In the genomic region with DNA sequence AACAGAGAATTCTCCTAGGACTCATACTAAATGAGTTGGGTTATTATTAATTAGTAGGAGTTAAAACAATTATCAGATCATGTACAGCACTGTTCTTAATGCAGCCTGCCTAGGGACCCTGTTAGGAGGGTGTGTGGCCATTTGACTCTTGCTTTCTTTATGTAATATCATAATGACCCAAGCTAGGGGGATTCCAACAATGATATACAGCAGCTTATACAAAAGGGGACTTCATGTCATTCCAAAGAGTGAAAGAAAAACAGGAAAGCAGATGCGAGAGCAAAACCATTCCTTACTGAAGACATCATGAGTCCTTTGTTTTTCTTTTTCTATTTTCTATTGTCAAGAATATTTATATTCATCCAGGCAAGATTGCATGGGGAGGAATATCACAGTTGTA, we compare ENCODE assay signal across 23 cellular contexts.
DNase-seq lines count a peak whose midpoint lies in the region; ATAC-seq and TF ChIP-seq lines count a peak whose summit lies in the region.
"Had no signal": no experiment of that assay in that cellular context is flagged by ENCODE, and none has a peak within 500 bp of the region (broad histone marks: within the 10 kb centered on the region; RNA-seq: fewer than 3 reads in every experiment).

No MANE protein-coding gene starts in this region.

- no peaks in the 10 kb centered on the region for H3K9me3 ChIP-seq in OCI-LY1 (ENCODE audit: low read length)
- no peaks in the 10 kb centered on the region for H3K9me3 ChIP-seq in osteoblast (ENCODE audit: low read depth, low read length)
- H3K9me3 ChIP-seq in heart right ventricle, result no peaks in the 10 kb centered on the region
- H3K9me3 ChIP-seq: Peyer's patch had no signal

- H4K20me1 ChIP-seq in OCI-LY1 (ENCODE audit: insufficient read depth, low read length), result no peaks in the 10 kb centered on the region
- H4K20me1 ChIP-seq in osteoblast (ENCODE audit: insufficient read depth, low read length), result no peaks in the 10 kb centered on the region

- H3K4me2 ChIP-seq in OCI-LY1 (ENCODE audit: low read length), result peak overlapping the region; percentile 26
- H3K4me2 ChIP-seq in osteoblast (ENCODE audit: insufficient read depth, low read length), result no peak overlapping the region

- in situ Hi-C loops in brain microvascular endothelial cell (cut with HindIII; ENCODE audit: low pct_ligation_motif_present, low sequenced_read_pairs), result no loop called here

- H3K4me1 ChIP-seq in OCI-LY1 (ENCODE audit: insufficient read depth, low read length, severe bottlenecking), result peaks cover 60% of the 10 kb centered on the region
- H3K4me1 ChIP-seq in osteoblast (ENCODE audit: insufficient read depth, low read length), result peaks cover 8% of the 10 kb centered on the region
- peaks cover 0 to 5% (median 0%) of the 10 kb centered on the region in 9 donors for H3K4me1 ChIP-seq in heart right ventricle
- H3K4me1 ChIP-seq: Peyer's patch had no signal

- H3K36me3 ChIP-seq in OCI-LY1 (ENCODE audit: insufficient read depth, low read length) (no peaks in the 10 kb centered on the region), brain microvascular endothelial cell (replicated peaks) (no peaks in the 10 kb centered on the region), osteoblast (ENCODE audit: insufficient read depth, low read length) (no peaks in the 10 kb centered on the region), heart right ventricle (no peaks in the 10 kb centered on the region)
- H3K36me3 ChIP-seq: Peyer's patch had no signal

- no peak overlapping the region for H2AFZ ChIP-seq in OCI-LY1 (ENCODE audit: low read length)
- peak overlapping the region; percentile 50 for H2AFZ ChIP-seq in osteoblast (ENCODE audit: low read length)
- H2AFZ ChIP-seq: GM23248 had no signal

- H3K4me3 ChIP-seq in OCI-LY1 (ENCODE audit: low read depth, low read length, poor library complexity, severe bottlenecking) (no peak overlapping the region), brain microvascular endothelial cell (ENCODE audit: low read depth, low read length) (no peak overlapping the region), fibroblast of the aortic adventitia (ENCODE audit: low read depth, low read length) (no peak overlapping the region), osteoblast (ENCODE audit: insufficient read depth, low read length) (no peak overlapping the region), heart right ventricle (no peak overlapping the region)
- H3K4me3 ChIP-seq: GM23248, K562, Peyer's patch, SK-N-MC had no signal

- DNase-seq in brain microvascular endothelial cell (peak; percentile 22), fibroblast of the aortic adventitia (ENCODE audit: low read depth) (peak; percentile 4), osteoblast (ENCODE audit: insufficient read length, low spot score, missing footprints) (peak; percentile 45), NCI-H226 (no peak), medulla oblongata (ENCODE audit: extremely low spot score) (no peak), heart right ventricle (no peak)
- DNase-seq: Calu3, DMS79 treated with DMSO at 0.1 percent for 48 hours, GF-D8, GM23248, H9, Kasumi-1, NCI-H1092 treated with DMSO at 0.1 percent for 48 hours, NCI-H1436, NCI-H187, NCI-H2171 treated with DMSO at 0.1 percent for 48 hours, NCI-H524 treated with DMSO at 0.1 percent for 48 hours, OCI-M1, Peyer's patch, SHP77 treated with DMSO at 0.1 percent for 48 hours had no signal

- H3F3A ChIP-seq in OCI-LY1 (ENCODE audit: insufficient read depth, low read length), result no peaks in the 10 kb centered on the region; the same call in 1 of the 2 replicates

- H3K27ac ChIP-seq in OCI-LY1 (ENCODE audit: low read depth, low read length, poor library complexity, severe bottlenecking), result peak overlapping the region; percentile 69
- H3K27ac ChIP-seq in brain microvascular endothelial cell, result no peak overlapping the region
- no peak overlapping the region for H3K27ac ChIP-seq in osteoblast (ENCODE audit: low read depth, low read length)
- no peak overlapping the region for H3K27ac ChIP-seq in heart right ventricle
- H3K27ac ChIP-seq: GM23248, Peyer's patch, SK-N-MC had no signal

- ATAC-seq in heart right ventricle, result no peak
- ATAC-seq: K562 had no signal

- no peaks in the 10 kb centered on the region for H3K9me2 ChIP-seq in OCI-LY1 (ENCODE audit: low read depth, low read length)

- H3K27me3 ChIP-seq in OCI-LY1 (ENCODE audit: insufficient read depth, low read length) (no peaks in the 10 kb centered on the region), brain microvascular endothelial cell (replicated peaks) (no peaks in the 10 kb centered on the region), osteoblast (ENCODE audit: insufficient read depth, low read length) (no peaks in the 10 kb centered on the region), heart right ventricle (no peaks in the 10 kb centered on the region)
- H3K27me3 ChIP-seq: Peyer's patch had no signal

- intact Hi-C loops in heart right ventricle (cut with DNase I), result no loop called here

- H3K9ac ChIP-seq in OCI-LY1 (ENCODE audit: low read length), result 0 out of 2 replicates have a peak overlapping the region, but pooled peaks have one; percentile 13
- H3K9ac ChIP-seq: GM23248 had no signal

- TF ChIP-seq CTCF in OCI-LY1 (IDR thresholded peaks at IDR 0.05; ENCODE audit: low read length) (no peak), brain microvascular endothelial cell (IDR thresholded peaks at IDR 0.05; ENCODE audit: low read depth, low read length, missing control alignments) (no peak), fibroblast of the aortic adventitia (IDR thresholded peaks at IDR 0.05; ENCODE audit: insufficient read depth, low read length) (no peak), osteoblast (IDR thresholded peaks at IDR 0.05; ENCODE audit: extremely low read depth, low read depth, low read length) (no peak), heart right ventricle (IDR thresholded peaks at IDR 0.05) (no peak)

- 53 to 70% methylated on average over 1 of the region's 1 CpG for WGBS in heart right ventricle, 2 donors

- H3K79me2 ChIP-seq in OCI-LY1 (ENCODE audit: insufficient read depth, low read length) (no peaks in the 10 kb centered on the region), osteoblast (ENCODE audit: insufficient read depth, low read length) (no peaks in the 10 kb centered on the region)

Comparison
In these comparisons a context has a peak if more than half of its experiments do, and no peak if none do; other contexts are left out.
1. DNase-seq: peak in brain microvascular endothelial cell (single experiment), fibroblast of the aortic adventitia (single experiment) and osteoblast (single experiment); none in NCI-H226 (single experiment), medulla oblongata (single experiment) and heart right ventricle (0 of 2).